ENCODE assay signal across 1 cellular context in genomic region chr6:166488701-166489100, GRCh38.
TF ChIP-seq lines count a peak whose summit lies in the region.

No MANE protein-coding gene starts in this region.

TF ChIP-seq in K562, 482 proteins besides CTCF, POLR2A, EP300 and RAD21 (continued from another document):
- TF ChIP-seq BHLHE40 (IDR thresholded peaks at IDR 0.05; ENCODE audit: low read length) (no peak), NR0B1 (IDR thresholded peaks at IDR 0.05; ENCODE audit: partially characterized antibody) (no peak), PBX2 (CRISPR knock-in tag; IDR thresholded peaks at IDR 0.05; ENCODE audit: low read depth) (no peak), PBX2 (tag; conservative IDR thresholded peaks at IDR 0.05; ENCODE audit: low read depth) (no peak), ZNF140 (CRISPR knock-in tag; IDR thresholded peaks at IDR 0.05) (no peak), YBX1 (IDR thresholded peaks at IDR 0.05) (no peak), ZNF253 (CRISPR knock-in tag; conservative IDR thresholded peaks at IDR 0.05) (no peak), ZBTB2 (IDR thresholded peaks at IDR 0.05) (no peak)
